21 cellular contexts compared by ENCODE assay signal in the genomic region with DNA sequence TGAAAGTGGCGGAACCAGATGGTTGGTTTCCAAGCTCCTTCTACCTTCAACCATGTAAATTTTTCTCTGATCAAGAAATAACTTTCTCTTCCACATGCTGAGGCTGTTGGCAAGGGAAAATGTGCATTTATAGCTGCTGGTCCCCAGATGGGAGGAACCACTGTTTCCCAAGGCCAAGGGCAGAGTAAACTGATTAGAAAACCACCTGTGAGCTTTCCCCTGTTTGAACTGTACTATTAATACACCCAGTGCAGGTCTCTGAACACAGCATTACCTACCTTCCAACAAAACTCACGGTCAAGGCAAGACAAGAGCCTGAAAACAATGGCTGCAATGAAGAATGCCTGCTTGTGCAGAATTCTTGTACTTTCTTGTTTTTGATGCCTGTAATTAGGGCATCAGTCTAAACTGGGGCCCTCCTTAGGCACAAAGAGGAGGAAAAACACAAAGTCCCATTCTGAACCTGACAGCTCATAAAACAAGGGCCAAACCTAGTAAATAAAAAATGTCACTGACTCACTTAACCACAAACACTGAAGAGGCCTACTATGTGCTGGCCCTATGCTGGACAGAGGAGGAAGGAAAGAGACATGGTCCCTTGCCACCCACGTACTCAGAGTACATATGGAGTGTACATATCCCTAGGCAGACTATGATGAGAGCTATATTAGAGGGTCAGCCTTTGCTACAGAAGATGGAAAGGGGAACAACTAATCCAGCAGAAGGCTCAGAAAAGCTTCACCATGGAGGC. TPM values are rescaled to one million over a fixed set of nuclear protein-coding genes. Genes with fewer than 3 reads are reported as not detected.
A peak's percentile ranks its signal among the peaks of the same experiment; 100 is the strongest.
DNase-seq lines count a peak whose midpoint lies in the region; ATAC-seq, FAIRE-seq and TF ChIP-seq lines count a peak whose summit lies in the region.
"Had no signal": no experiment of that assay in that cellular context is flagged by ENCODE, and none has a peak within 500 bp of the region (broad histone marks: within the 10 kb centered on the region; RNA-seq: fewer than 3 reads in every experiment).

No MANE protein-coding gene starts in this region.

- H3K27me3 ChIP-seq in endothelial cell of umbilical vein (ENCODE audit: control insufficient read depth in 2 of 2, insufficient read depth in 2 of 2, low read length in 2 of 2), result no peaks in the 10 kb centered on the region
- H3K27me3 ChIP-seq: heart right ventricle had no signal

- TF ChIP-seq CTCF in endothelial cell of umbilical vein (IDR thresholded peaks at IDR 0.05; ENCODE audit: extremely low read depth in 1 of 2, insufficient read depth in 1 of 2, low read depth in 1 of 2, low read length in 2 of 2), result no peak

- no peaks in the 10 kb centered on the region for H4K20me1 ChIP-seq in endothelial cell of umbilical vein (replicated peaks; ENCODE audit: control insufficient read depth, extremely low read depth, insufficient read depth, low read length)

- peaks cover 36% of the 10 kb centered on the region for H3K36me3 Mint-ChIP-seq in activated naive CD8-positive, alpha-beta T cell treated with anti-CD3 and anti-CD28 coated beads, Interleukin-2, amount 10 ng/mL, durations not matched to agents 7 days and 5 days
- peaks cover 5% of the 10 kb centered on the region for H3K36me3 Mint-ChIP-seq in activated naive CD8-positive, alpha-beta T cell treated with anti-CD3 and anti-CD28 coated beads, Interleukin-2, amount 50 U/mL, for 24 hours (ENCODE audit: low read depth)
- H3K36me3 Mint-ChIP-seq in T-cell, result peaks cover 13% of the 10 kb centered on the region
- peaks cover 27 to 39% of the 10 kb centered on the region in 2 donors for H3K36me3 Mint-ChIP-seq in stimulated activated naive B cell treated with anti-CD40 and anti-IgM and Interleukin-4, amounts not matched to agents 10 μg/mL and 1 μg/mL and 100 μg/mL, for 72 hours

- no peak for TF ChIP-seq POLR2A in endothelial cell of umbilical vein (IDR thresholded peaks at IDR 0.05; ENCODE audit: low read depth, low read length)

- H3K4me3 ChIP-seq in endothelial cell of umbilical vein (replicated peaks in 1 of 3; ENCODE audit: insufficient read depth in 1 of 3, low read depth in 1 of 3, low read length in 3 of 3), result no peak overlapping the region
- H3K4me3 ChIP-seq: heart right ventricle had no signal

- no peaks in the 10 kb centered on the region for H3K79me2 ChIP-seq in endothelial cell of umbilical vein (ENCODE audit: control insufficient read depth, insufficient read depth, low read length)

- CTCF ChIA-PET in T-cell (lab: Charles Lee), result no interaction called here
- CTCF ChIA-PET in endothelial cell of umbilical vein (lab: Charles Lee), result interaction anchor here (0.7 to 2.0 kb wide), 2 partner anchors 11 to 15 kb away, joined by 3 to 6 read pairs; partner anchors contain the start of gene MOB3C

- H2AFZ ChIP-seq in endothelial cell of umbilical vein (ENCODE audit: low read depth, low read length), result no peak overlapping the region

- no peaks in the 10 kb centered on the region for H3K9me1 ChIP-seq in endothelial cell of umbilical vein (replicated peaks; ENCODE audit: control insufficient read depth, extremely low read depth, insufficient read depth, low read length)

- intact Hi-C loops in endothelial cell of umbilical vein (cut with micrococcal nuclease), result no loop called here

- no peak for DNase-seq in activated naive CD8-positive, alpha-beta T cell treated with anti-CD3 and anti-CD28 coated beads, Interleukin-2, amount 10 ng/mL, durations not matched to agents 7 days and 5 days
- DNase-seq in activated naive CD8-positive, alpha-beta T cell treated with anti-CD3 and anti-CD28 coated beads, Interleukin-2, amount 50 U/mL, for 24 hours, result no peak
- no peak for DNase-seq in T-cell
- DNase-seq in endothelial cell of umbilical vein (ENCODE audit: low read depth, low spot score), result no peak
- no peak for DNase-seq in stimulated activated naive B cell treated with anti-CD40 and anti-IgM and Interleukin-4, amounts not matched to agents 10 μg/mL and 1 μg/mL and 100 μg/mL, for 72 hours
- DNase-seq in HUDEP-2 (lab: John Stamatoyannopoulos, UW; ENCODE audit: unreplicated experiment in 76 of 76), result no peak
- DNase-seq in NCI-H1436 (lab: John Stamatoyannopoulos, UW), result no peak
- DNase-seq in NK-92 (lab: John Stamatoyannopoulos, UW; ENCODE audit: unreplicated experiment), result no peak
- DNase-seq: anterior cingulate cortex; H9; heart right ventricle; NCI-H1092; NCI-H2107; NCI-H748 treated with DMSO at 0.1 percent for 48 hours; SIG-M5; stimulated activated CD4-positive, alpha-beta T cell treated with anti-CD3 and anti-CD28 coated beads, Interleukin-4, amount 100 ng/mL, for 4 hours had no signal

- H3K27ac Mint-ChIP-seq in activated naive CD8-positive, alpha-beta T cell treated with anti-CD3 and anti-CD28 coated beads, Interleukin-2, amount 10 ng/mL, durations not matched to agents 7 days and 5 days, result no peak overlapping the region
- H3K27ac Mint-ChIP-seq in activated naive CD8-positive, alpha-beta T cell treated with anti-CD3 and anti-CD28 coated beads, Interleukin-2, amount 50 U/mL, for 24 hours, result no peak overlapping the region
- peak overlapping the region in 1 of 2 donors; percentile 45 for H3K27ac Mint-ChIP-seq in T-cell
- peak overlapping the region; percentile 57 for H3K27ac Mint-ChIP-seq in stimulated activated naive B cell treated with anti-CD40 and anti-IgM and Interleukin-4, amounts not matched to agents 10 μg/mL and 1 μg/mL and 100 μg/mL, for 72 hours
- H3K27ac Mint-ChIP-seq: H9 had no signal

- peaks cover 13% of the 10 kb centered on the region for H3K4me1 ChIP-seq in endothelial cell of umbilical vein (ENCODE audit: control insufficient read depth, extremely low read depth, insufficient read depth, low read length)

- H3K4me2 ChIP-seq in endothelial cell of umbilical vein (ENCODE audit: insufficient read depth, low read length), result no peak overlapping the region

- POLR2A ChIA-PET in activated naive CD8-positive, alpha-beta T cell treated with anti-CD3 and anti-CD28 coated beads, Interleukin-2, amount 10 ng/mL, durations not matched to agents 7 days and 5 days (lab: Charles Lee), result interaction anchor here (0.5 kb wide), 1 partner anchor 38 kb away, joined by 4 read pairs; no protein-coding TSS in a partner anchor
- POLR2A ChIA-PET in T-cell (lab: Charles Lee), result no interaction called here
- POLR2A ChIA-PET in endothelial cell of umbilical vein (lab: Charles Lee), result no interaction called here

- no peaks in the 10 kb centered on the region for H3K27me3 Mint-ChIP-seq in activated naive CD8-positive, alpha-beta T cell treated with anti-CD3 and anti-CD28 coated beads, Interleukin-2, amount 10 ng/mL, durations not matched to agents 7 days and 5 days
- no peaks in the 10 kb centered on the region for H3K27me3 Mint-ChIP-seq in activated naive CD8-positive, alpha-beta T cell treated with anti-CD3 and anti-CD28 coated beads, Interleukin-2, amount 50 U/mL, for 24 hours
- H3K27me3 Mint-ChIP-seq in T-cell, result no peaks in the 10 kb centered on the region
- no peaks in the 10 kb centered on the region for H3K27me3 Mint-ChIP-seq in stimulated activated naive B cell treated with anti-CD40 and anti-IgM and Interleukin-4, amounts not matched to agents 10 μg/mL and 1 μg/mL and 100 μg/mL, for 72 hours

- H3K9me3 Mint-ChIP-seq in activated naive CD8-positive, alpha-beta T cell treated with anti-CD3 and anti-CD28 coated beads, Interleukin-2, amount 10 ng/mL, durations not matched to agents 7 days and 5 days, result no peaks in the 10 kb centered on the region
- H3K9me3 Mint-ChIP-seq in activated naive CD8-positive, alpha-beta T cell treated with anti-CD3 and anti-CD28 coated beads, Interleukin-2, amount 50 U/mL, for 24 hours, result no peaks in the 10 kb centered on the region
- no peaks in the 10 kb centered on the region for H3K9me3 Mint-ChIP-seq in T-cell
- H3K9me3 Mint-ChIP-seq in stimulated activated naive B cell treated with anti-CD40 and anti-IgM and Interleukin-4, amounts not matched to agents 10 μg/mL and 1 μg/mL and 100 μg/mL, for 72 hours, result no peaks in the 10 kb centered on the region
- H3K9me3 Mint-ChIP-seq: H9 had no signal

- peak overlapping the region; percentile 41 for H3K4me3 Mint-ChIP-seq in activated naive CD8-positive, alpha-beta T cell treated with anti-CD3 and anti-CD28 coated beads, Interleukin-2, amount 10 ng/mL, durations not matched to agents 7 days and 5 days
- H3K4me3 Mint-ChIP-seq in activated naive CD8-positive, alpha-beta T cell treated with anti-CD3 and anti-CD28 coated beads, Interleukin-2, amount 50 U/mL, for 24 hours, result no peak overlapping the region
- H3K4me3 Mint-ChIP-seq in T-cell, result peak overlapping the region in 2 of 3 donors; percentile 29 to 45
- H3K4me3 Mint-ChIP-seq in stimulated activated naive B cell treated with anti-CD40 and anti-IgM and Interleukin-4, amounts not matched to agents 10 μg/mL and 1 μg/mL and 100 μg/mL, for 72 hours, result peak overlapping the region; percentile 25 to 36

- ATAC-seq in activated naive CD8-positive, alpha-beta T cell treated with anti-CD3 and anti-CD28 coated beads, Interleukin-2, amount 10 ng/mL, durations not matched to agents 7 days and 5 days (ENCODE audit: low read depth), result no peak
- no peak for ATAC-seq in activated naive CD8-positive, alpha-beta T cell treated with anti-CD3 and anti-CD28 coated beads, Interleukin-2, amount 50 U/mL, for 24 hours
- no peak for ATAC-seq in T-cell (replicated peaks in 1 of 4)
- no peak for ATAC-seq in stimulated activated naive B cell treated with anti-CD40 and anti-IgM and Interleukin-4, amounts not matched to agents 10 μg/mL and 1 μg/mL and 100 μg/mL, for 72 hours (replicated peaks)
- ATAC-seq: heart right ventricle had no signal

- H3K27ac ChIP-seq in endothelial cell of umbilical vein (ENCODE audit: insufficient read depth, low read depth, low read length), result no peak overlapping the region

- TSS peak; percentile 1 for BruUV-seq in endothelial cell of umbilical vein (replicated peaks; lab: Mats Ljungman, UMichigan)

- FAIRE-seq in endothelial cell of umbilical vein (lab: Jason Lieb, UNC), result no peak

- H3K4me1 Mint-ChIP-seq in activated naive CD8-positive, alpha-beta T cell treated with anti-CD3 and anti-CD28 coated beads, Interleukin-2, amount 10 ng/mL, durations not matched to agents 7 days and 5 days, result peaks cover 67% of the 10 kb centered on the region
- peaks cover 53% of the 10 kb centered on the region for H3K4me1 Mint-ChIP-seq in activated naive CD8-positive, alpha-beta T cell treated with anti-CD3 and anti-CD28 coated beads, Interleukin-2, amount 50 U/mL, for 24 hours
- peaks cover 76 to 88% (median 79%) of the 10 kb centered on the region in 3 donors for H3K4me1 Mint-ChIP-seq in T-cell
- peaks cover 40 to 78% of the 10 kb centered on the region in 2 donors for H3K4me1 Mint-ChIP-seq in stimulated activated naive B cell treated with anti-CD40 and anti-IgM and Interleukin-4, amounts not matched to agents 10 μg/mL and 1 μg/mL and 100 μg/mL, for 72 hours

- dilution Hi-C loops in endothelial cell of umbilical vein (cut with MboI; ENCODE audit: extremely low pct_ligation_motif_present, low sequenced_read_pairs), result no loop called here

- H3K9ac ChIP-seq in endothelial cell of umbilical vein (replicated peaks; ENCODE audit: extremely low read depth, insufficient read depth, low read length), result no peak overlapping the region

- H3K36me3 ChIP-seq in endothelial cell of umbilical vein (ENCODE audit: control insufficient read depth in 2 of 2, extremely low read depth in 1 of 2, insufficient read depth in 2 of 2, low read length in 2 of 2), result no peaks in the 10 kb centered on the region

- H3K9me3 ChIP-seq in endothelial cell of umbilical vein (replicated peaks; ENCODE audit: control insufficient read depth, insufficient read depth, low read length), result no peaks in the 10 kb centered on the region
- H3K9me3 ChIP-seq: heart right ventricle had no signal

RNA-seq across cellular contexts. Expression of gene MKNK1, which starts 2.6 kb away (rescaled TPM):
- total RNA-seq in activated naive CD8-positive, alpha-beta T cell treated with anti-CD3 and anti-CD28 coated beads, Interleukin-2, amount 10 ng/mL, durations not matched to agents 7 days and 5 days, result 10 to 100 TPM; 65.4 to 70.2 TPM
- total RNA-seq in T-cell (10 to 100 TPM; 41.4 to 54.5 (median 52.7) TPM), endothelial cell of umbilical vein (37.3 and 42.6 TPM in 2 replicates)
- polyA plus RNA-seq in endothelial cell of umbilical vein, result 28.9 and 32.9 TPM in 2 replicates
- 21.7 and 25.8 TPM in 2 replicates for polyA plus RNA-seq in endothelial cell of umbilical vein (2011; cell fraction: cytosol; rRNA removed)
- polyA plus RNA-seq in endothelial cell of umbilical vein (2011; cell fraction: nucleus; rRNA removed), result 116 and 119 TPM in 2 replicates
- 26.3 and 35.3 TPM in 2 replicates for polyA plus RNA-seq in endothelial cell of umbilical vein (2012)
- 31.5 and 38.8 TPM in 2 replicates for polyA minus RNA-seq in endothelial cell of umbilical vein
- polyA minus RNA-seq in endothelial cell of umbilical vein (2011; cell fraction: cytosol; rRNA and poly(A)+ RNA removed), result 10.1 TPM
- 30.6 and 32.6 TPM in 2 replicates for polyA minus RNA-seq in endothelial cell of umbilical vein (2011; cell fraction: nucleus; rRNA and poly(A)+ RNA removed)

RNA-seq across cellular contexts. Expression of gene MOB3C, which starts 15.2 kb away (rescaled TPM):
- total RNA-seq in activated naive CD8-positive, alpha-beta T cell treated with anti-CD3 and anti-CD28 coated beads, Interleukin-2, amount 10 ng/mL, durations not matched to agents 7 days and 5 days, result 10 to 100 TPM; 21.0 to 23.8 TPM
- total RNA-seq in T-cell (10 to 100 TPM; 13.2 to 29.6 (median 24.6) TPM), endothelial cell of umbilical vein (6.5 and 8.4 TPM in 2 replicates)
- polyA plus RNA-seq in endothelial cell of umbilical vein, result 6.1 and 7.0 TPM in 2 replicates
- polyA plus RNA-seq in endothelial cell of umbilical vein (2011; cell fraction: cytosol; rRNA removed), result 4.3 and 5.0 TPM in 2 replicates
- polyA plus RNA-seq in endothelial cell of umbilical vein (2011; cell fraction: nucleus; rRNA removed), result 9.3 and 10.8 TPM in 2 replicates
- polyA plus RNA-seq in endothelial cell of umbilical vein (2012), result 2.5 and 4.1 TPM in 2 replicates
- 6.0 and 7.1 TPM in 2 replicates for polyA minus RNA-seq in endothelial cell of umbilical vein
- 4.4 TPM for polyA minus RNA-seq in endothelial cell of umbilical vein (2011; cell fraction: cytosol; rRNA and poly(A)+ RNA removed)
- polyA minus RNA-seq in endothelial cell of umbilical vein (2011; cell fraction: nucleus; rRNA and poly(A)+ RNA removed), result 5.7 and 8.9 TPM in 2 replicates

RNA-seq across cellular contexts. Expression of gene KNCN, which starts 50.0 kb away (rescaled TPM):
- not detected for total RNA-seq in activated naive CD8-positive, alpha-beta T cell treated with anti-CD3 and anti-CD28 coated beads, Interleukin-2, amount 10 ng/mL, durations not matched to agents 7 days and 5 days
- total RNA-seq in T-cell, result under 1 TPM in 1 of 5 donors, not detected in 4; 0.14 TPM
- total RNA-seq in endothelial cell of umbilical vein, result not detected in 2 replicates
- not detected in 2 replicates for polyA plus RNA-seq in endothelial cell of umbilical vein
- polyA plus RNA-seq in endothelial cell of umbilical vein (2011; cell fraction: cytosol; rRNA removed), result not detected in 2 replicates
- polyA plus RNA-seq in endothelial cell of umbilical vein (2011; cell fraction: nucleus; rRNA removed), result not detected in 2 replicates
- polyA plus RNA-seq in endothelial cell of umbilical vein (2012), result not detected in 2 replicates
- polyA minus RNA-seq in endothelial cell of umbilical vein, result not detected in 2 replicates
- polyA minus RNA-seq in endothelial cell of umbilical vein (2011; cell fraction: cytosol; rRNA and poly(A)+ RNA removed), result not detected
- polyA minus RNA-seq in endothelial cell of umbilical vein (2011; cell fraction: nucleus; rRNA and poly(A)+ RNA removed), result not detected in 2 replicates
- total RNA-seq: chondrocyte, G401, H9, heart right ventricle, lung microvascular endothelial cell, myocyte, pulmonary artery endothelial cell had no signal
- polyA plus RNA-seq: heart right ventricle had no signal
